Comparison of ENCODE assay signal across 20 cellular contexts in the genomic region with DNA sequence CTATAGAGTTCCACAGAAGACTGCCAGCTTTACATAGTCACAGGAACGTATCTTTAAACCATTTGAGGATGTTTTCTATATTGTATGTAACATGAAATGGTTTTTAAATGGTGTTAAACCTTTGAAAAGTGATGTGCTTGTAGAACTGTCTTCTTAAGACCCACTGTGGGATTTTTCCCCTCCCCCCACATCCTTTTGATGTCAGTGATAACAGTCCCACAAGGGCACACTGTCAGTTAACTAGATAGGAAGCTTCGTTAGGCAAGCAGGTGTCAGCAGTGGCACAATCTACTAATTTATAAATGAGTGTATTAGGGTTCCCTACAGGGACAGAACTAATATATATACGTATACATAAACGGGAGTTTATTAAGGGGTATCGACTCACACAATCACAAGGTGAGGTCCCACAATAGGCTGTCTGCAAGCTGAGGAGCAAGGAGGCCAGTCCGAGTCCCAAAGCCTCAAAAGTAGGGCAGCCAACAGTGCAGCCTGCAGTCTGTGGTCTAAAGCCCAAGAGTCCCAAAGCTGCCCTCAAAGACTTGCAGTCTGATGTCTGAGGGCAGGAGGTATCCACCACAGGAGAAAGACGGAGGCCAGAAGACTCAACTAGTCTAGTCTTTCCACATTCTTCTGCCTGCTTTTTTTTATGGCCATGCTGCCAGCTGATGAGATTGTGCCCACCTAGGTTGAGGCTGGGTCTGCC. TPM values are rescaled to one million over a fixed set of nuclear protein-coding genes. Genes with fewer than 3 reads are reported as not detected.
DNase-seq lines count a peak whose midpoint lies in the region; ATAC-seq lines count a peak whose summit lies in the region.
"Had no signal": no experiment of that assay in that cellular context is flagged by ENCODE, and none has a peak within 500 bp of the region (broad histone marks: within the 10 kb centered on the region; RNA-seq: fewer than 3 reads in every experiment).

No MANE protein-coding gene starts in this region.

- H3K4me1 ChIP-seq in Karpas-422 (ENCODE audit: low read length) = peaks cover 34% of the 10 kb centered on the region
- no peaks in the 10 kb centered on the region for H3K4me1 ChIP-seq in mesendoderm (ENCODE audit: control insufficient read depth, low read depth, low read length)
- H3K4me1 ChIP-seq: sigmoid colon had no signal

- no peak overlapping the region for H3K18ac ChIP-seq in mesendoderm (ENCODE audit: low read length)

- H3K36me3 ChIP-seq in Karpas-422 (ENCODE audit: insufficient read depth, low read length) (no peaks in the 10 kb centered on the region), mesendoderm (ENCODE audit: control insufficient read depth, insufficient read depth, low read length) (no peaks in the 10 kb centered on the region)
- H3K36me3 ChIP-seq: brain microvascular endothelial cell, left lung, sigmoid colon had no signal

- POLR2A ChIA-PET in activated CD4-positive, alpha-beta memory T cell treated with anti-CD3 and anti-CD28 coated beads for 36 hours (lab: Charles Lee) = interaction anchor here (1.1 to 1.3 kb wide), 2 partner anchors 9 to 22 kb away, joined by 3 to 4 read pairs; no protein-coding TSS in a partner anchor

- no peak overlapping the region for H3K23ac ChIP-seq in mesendoderm (ENCODE audit: low read length)

- CTCF ChIA-PET in activated CD4-positive, alpha-beta memory T cell treated with anti-CD3 and anti-CD28 coated beads for 36 hours (lab: Charles Lee) = interaction anchor here (1.3 to 1.5 kb wide), 4 partner anchors 11 to 114 kb away, joined by 3 to 5 read pairs (median 4); no protein-coding TSS in a partner anchor

- intact Hi-C loops in activated CD4-positive, alpha-beta memory T cell treated with anti-CD3 and anti-CD28 coated beads for 36 hours (cut with micrococcal nuclease) = no loop called here
- intact Hi-C loops in cardiac septum (cut with DNase I) = no loop called here

- H2BK120ac ChIP-seq in mesendoderm (ENCODE audit: low read depth, low read length) = no peak overlapping the region

- peak overlapping the region; percentile 31 to 66 for H3K4me3 Mint-ChIP-seq in activated T-cell treated with anti-CD3 and anti-CD28 coated beads, Interleukin-2, amount 50 U/mL, for 72 hours
- H3K4me3 Mint-ChIP-seq in activated CD4-positive, alpha-beta memory T cell treated with anti-CD3 and anti-CD28 coated beads for 36 hours = no peak overlapping the region
- H3K4me3 Mint-ChIP-seq: activated naive CD8-positive, alpha-beta T cell had no signal

- H3K36me3 Mint-ChIP-seq in activated T-cell treated with anti-CD3 and anti-CD28 coated beads, Interleukin-2, amount 50 U/mL, for 72 hours (ENCODE audit: insufficient read depth in 2 of 2) = no peaks in the 10 kb centered on the region
- H3K36me3 Mint-ChIP-seq in activated CD4-positive, alpha-beta memory T cell treated with anti-CD3 and anti-CD28 coated beads for 36 hours = no peaks in the 10 kb centered on the region

- H3K4me2 ChIP-seq in Karpas-422 (ENCODE audit: low read depth, low read length, poor library complexity, severe bottlenecking) (no peak overlapping the region), mesendoderm (ENCODE audit: low read length) (no peak overlapping the region)

- H2BK15ac ChIP-seq in mesendoderm (replicated peaks; ENCODE audit: low read depth) = no peak overlapping the region

- H2AFZ ChIP-seq in Karpas-422 (ENCODE audit: low read length) = no peak overlapping the region

- H3K4ac ChIP-seq in mesendoderm (ENCODE audit: low read depth, low read length) = no peak overlapping the region

- H3K79me2 ChIP-seq in Karpas-422 (ENCODE audit: low read length) = no peaks in the 10 kb centered on the region
- H3K79me2 ChIP-seq in mesendoderm (ENCODE audit: control insufficient read depth, insufficient read depth, low read length) = no peaks in the 10 kb centered on the region

- ATAC-seq in activated T-cell treated with anti-CD3 and anti-CD28 coated beads, Interleukin-2, amount 50 U/mL, for 72 hours (replicated peaks in 1 of 2) = peak in 1 of 2 donors; percentile 60
- ATAC-seq in HG03439 (IDR thresholded peaks at IDR 0.05; ENCODE audit: unreplicated experiment) = no peak
- ATAC-seq: esophagus mucosa, left lung had no signal

- H2BK5ac ChIP-seq in mesendoderm (ENCODE audit: low read length) = no peak overlapping the region

- peaks cover 0 to 2% of the 10 kb centered on the region in 2 donors for H3K9me3 Mint-ChIP-seq in activated T-cell treated with anti-CD3 and anti-CD28 coated beads, Interleukin-2, amount 50 U/mL, for 72 hours
- H3K9me3 Mint-ChIP-seq in activated CD4-positive, alpha-beta memory T cell treated with anti-CD3 and anti-CD28 coated beads for 36 hours = no peaks in the 10 kb centered on the region

- no peaks in the 10 kb centered on the region for H3K27me3 Mint-ChIP-seq in activated T-cell treated with anti-CD3 and anti-CD28 coated beads, Interleukin-2, amount 50 U/mL, for 72 hours (ENCODE audit: low read depth)
- H3K27me3 Mint-ChIP-seq in activated CD4-positive, alpha-beta memory T cell treated with anti-CD3 and anti-CD28 coated beads for 36 hours = no peaks in the 10 kb centered on the region
- H3K27me3 Mint-ChIP-seq: activated naive CD8-positive, alpha-beta T cell had no signal

- no peak overlapping the region for H2AK5ac ChIP-seq in mesendoderm (ENCODE audit: low read length)

- H3K27ac Mint-ChIP-seq in activated T-cell treated with anti-CD3 and anti-CD28 coated beads, Interleukin-2, amount 50 U/mL, for 72 hours = peak overlapping the region; percentile 86
- peak overlapping the region; percentile 54 for H3K27ac Mint-ChIP-seq in activated CD4-positive, alpha-beta memory T cell treated with anti-CD3 and anti-CD28 coated beads for 36 hours
- H3K27ac Mint-ChIP-seq: activated naive CD8-positive, alpha-beta T cell had no signal

- H3K4me3 ChIP-seq in Karpas-422 (ENCODE audit: low read length) (no peak overlapping the region), mesendoderm (ENCODE audit: low read length) (no peak overlapping the region)
- H3K4me3 ChIP-seq: left lung, sigmoid colon had no signal

- H3K9me2 ChIP-seq in Karpas-422 (replicated peaks; ENCODE audit: insufficient read depth, low read length) = no peaks in the 10 kb centered on the region

- H4K20me1 ChIP-seq in Karpas-422 (ENCODE audit: insufficient read depth, low read depth, low read length) = no peaks in the 10 kb centered on the region

- no peaks in the 10 kb centered on the region for H3K9me3 ChIP-seq in Karpas-422 (ENCODE audit: low read length)
- H3K9me3 ChIP-seq: sigmoid colon had no signal

- no CpG with 5 or more reads among the region's 7 CpGs for WGBS in mesendoderm (ENCODE audit: extremely low coverage, insufficient coverage, low lambda C conversion rate)

- no peak overlapping the region for H3K56ac ChIP-seq in mesendoderm (ENCODE audit: low read length)

- H3K4me1 Mint-ChIP-seq in activated T-cell treated with anti-CD3 and anti-CD28 coated beads, Interleukin-2, amount 50 U/mL, for 72 hours (ENCODE audit: low read depth) = peaks cover 25% of the 10 kb centered on the region
- peaks cover 19% of the 10 kb centered on the region for H3K4me1 Mint-ChIP-seq in activated CD4-positive, alpha-beta memory T cell treated with anti-CD3 and anti-CD28 coated beads for 36 hours (ENCODE audit: low read depth)

- H4K8ac ChIP-seq in mesendoderm (ENCODE audit: low read depth, low read length) = no peak overlapping the region

- H4K5ac ChIP-seq in mesendoderm (ENCODE audit: low read length) = no peak overlapping the region

- H3K79me1 ChIP-seq in mesendoderm (ENCODE audit: low read length) = no peaks in the 10 kb centered on the region

- peak in 1 of 2 donors; percentile 26 for DNase-seq in activated T-cell treated with anti-CD3 and anti-CD28 coated beads, Interleukin-2, amount 50 U/mL, for 72 hours
- DNase-seq in activated T-cell treated with anti-CD3 and anti-CD28 coated beads, Interleukin-2, amount 50 U/mL, for 1 hour = no peak
- DNase-seq in Karpas-422 (peak; percentile 57), mesendoderm (peak; percentile 31), cardiac septum (ENCODE audit: low spot score) (no peak), NCI-H2107 (lab: John Stamatoyannopoulos, UW) (no peak)
- DNase-seq in activated CD4-positive, alpha-beta memory T cell treated with anti-CD3 and anti-CD28 coated beads for 36 hours = peak; percentile 43
- DNase-seq: brain microvascular endothelial cell; left lung; MV-4-11; NCI-H1930; NCI-H524 treated with DMSO at 0.1 percent for 48 hours; occipital lobe; SIG-M5; sigmoid colon; stimulated activated CD4-positive, alpha-beta T cell treated with anti-CD3 and anti-CD28 coated beads, Interleukin-2, amount 100 ng/mL, for 48 hours; substantia nigra had no signal

- H3K27ac ChIP-seq in Karpas-422 (ENCODE audit: low read length) (no peak overlapping the region), mesendoderm (ENCODE audit: low read depth, low read length) (no peak overlapping the region)
- H3K27ac ChIP-seq: brain microvascular endothelial cell, left lung, sigmoid colon had no signal

- no peaks in the 10 kb centered on the region for H3K27me3 ChIP-seq in Karpas-422 (ENCODE audit: low read length)
- H3K27me3 ChIP-seq in mesendoderm (ENCODE audit: insufficient read depth, low read length, poor library complexity) = no peaks in the 10 kb centered on the region
- H3K27me3 ChIP-seq: brain microvascular endothelial cell, left lung, sigmoid colon had no signal

- H3K9ac ChIP-seq in Karpas-422 (ENCODE audit: low read length) = no peak overlapping the region
- H3K9ac ChIP-seq in mesendoderm (ENCODE audit: low read length) = no peak overlapping the region

RNA-seq across cellular contexts. Expression of a gene that starts 23.8 kb away (rescaled TPM):
- 10 to 100 TPM; 63.7 to 80.7 TPM for total RNA-seq in activated T-cell treated with anti-CD3 and anti-CD28 coated beads, Interleukin-2, amount 50 U/mL, for 72 hours
- total RNA-seq in Karpas-422 (2014; rRNA removed; shearing (Covaris generic); ENCODE audit: low replicate concordance) = 58.3 and 131 TPM in 2 replicates
- total RNA-seq in activated CD4-positive, alpha-beta memory T cell treated with anti-CD3 and anti-CD28 coated beads for 36 hours = 100 to 1,000 TPM; 106 to 108 TPM
- 33.4 TPM for polyA plus RNA-seq in mesendoderm (2013, experiment 1 of 2)
- 33.4 TPM for polyA plus RNA-seq in mesendoderm (2013, experiment 2 of 2)
- 25.1 TPM for total RNA-seq in cardiac septum

RNA-seq across cellular contexts. Expression of a gene that starts 39.4 kb away (rescaled TPM):
- total RNA-seq in activated T-cell treated with anti-CD3 and anti-CD28 coated beads, Interleukin-2, amount 50 U/mL, for 72 hours = 100 to 1,000 TPM in 1 of 2 donors, 10 to 100 TPM in 1; 97.8 to 114 TPM
- 11.7 and 11.9 TPM in 2 replicates for total RNA-seq in Karpas-422 (2014; rRNA removed; shearing (Covaris generic); ENCODE audit: low replicate concordance)
- total RNA-seq in activated CD4-positive, alpha-beta memory T cell treated with anti-CD3 and anti-CD28 coated beads for 36 hours = 10 to 100 TPM; 90.2 to 95.3 TPM
- 13.4 TPM for polyA plus RNA-seq in mesendoderm (2013, experiment 1 of 2)
- 12.9 TPM for polyA plus RNA-seq in mesendoderm (2013, experiment 2 of 2)
- 8.5 TPM for total RNA-seq in cardiac septum

Comparison
In these comparisons a context has a peak if more than half of its experiments do, and no peak if none do; other contexts are left out.
1. DNase-seq: peak in Karpas-422 (single experiment), activated CD4-positive, alpha-beta memory T cell treated with anti-CD3 and anti-CD28 coated beads for 36 hours (single experiment) and mesendoderm (single experiment); none in activated T-cell treated with anti-CD3 and anti-CD28 coated beads, Interleukin-2, amount 50 U/mL, for 1 hour (single experiment), cardiac septum (single experiment) and NCI-H2107 (single experiment).